Comparison of ENCODE assay signal across 22 cellular contexts in the genomic region with DNA sequence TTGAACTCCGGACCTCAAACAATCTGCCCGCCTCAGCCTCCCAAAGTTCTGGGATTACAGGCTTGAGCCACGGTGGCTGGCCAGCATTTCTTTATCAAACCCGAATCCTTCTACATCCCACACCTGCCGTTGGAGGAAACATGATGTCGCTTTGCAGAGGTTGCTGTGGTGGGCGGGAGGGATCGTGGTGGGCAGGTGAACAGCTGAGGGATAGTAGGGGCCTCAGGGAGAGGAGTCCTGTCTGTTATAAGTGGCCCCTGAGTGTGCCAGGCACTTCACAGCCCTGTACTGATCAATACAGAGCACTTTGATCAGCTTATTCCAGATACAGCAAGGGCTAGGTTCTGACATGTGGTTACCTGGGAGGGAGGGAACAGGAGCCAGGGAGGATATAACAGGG.
"Had no signal": no experiment of that assay in that cellular context is flagged by ENCODE, and none has a peak within 500 bp of the region (broad histone marks: within the 10 kb centered on the region; RNA-seq: fewer than 3 reads in every experiment).

No MANE protein-coding gene starts in this region.

- H3K4me1 ChIP-seq: esophagus squamous epithelium, gastrocnemius medialis, heart right ventricle, left lung, lower lobe of right lung had no signal

- ATAC-seq: effector memory CD8-positive, alpha-beta T cell; esophagus mucosa; heart right ventricle; left cardiac atrium; left lung; left ventricle myocardium superior; lower lobe of right lung had no signal

- DNase-seq: dermis blood vessel endothelial cell; dorsolateral prefrontal cortex; effector CD8-positive, alpha-beta T cell; effector memory CD8-positive, alpha-beta T cell; erythroblast; esophagus squamous epithelium; foreskin fibroblast; foreskin melanocyte; gastrocnemius medialis; glutamatergic neuron; heart right ventricle; hippocampal formation; left cardiac atrium; left lung; left ventricle myocardium superior; lower lobe of right lung; mesenchymal stem cell; midbrain had no signal

- H3K9me3 ChIP-seq: esophagus squamous epithelium, gastrocnemius medialis, heart right ventricle, left lung, lower lobe of right lung had no signal

- H3K4me3 ChIP-seq: coronary artery, dorsolateral prefrontal cortex, esophagus squamous epithelium, gastrocnemius medialis, heart right ventricle, left lung, lower lobe of right lung had no signal

- H3K27me3 ChIP-seq: esophagus squamous epithelium, gastrocnemius medialis, left lung had no signal

- H3K4me3 Mint-ChIP-seq: effector memory CD8-positive, alpha-beta T cell; endodermal cell had no signal

- H3K9me3 Mint-ChIP-seq: effector memory CD8-positive, alpha-beta T cell; endodermal cell had no signal

- H3K4me1 Mint-ChIP-seq: endodermal cell had no signal

- H3K27ac Mint-ChIP-seq: endodermal cell had no signal

- H3K36me3 ChIP-seq: esophagus squamous epithelium, gastrocnemius medialis, heart right ventricle, left lung, lower lobe of right lung had no signal

- H3K27ac ChIP-seq: coronary artery, dorsolateral prefrontal cortex, epithelial cell of prostate, esophagus squamous epithelium, gastrocnemius medialis, heart right ventricle, left lung, lower lobe of right lung had no signal
